In the genomic region with DNA sequence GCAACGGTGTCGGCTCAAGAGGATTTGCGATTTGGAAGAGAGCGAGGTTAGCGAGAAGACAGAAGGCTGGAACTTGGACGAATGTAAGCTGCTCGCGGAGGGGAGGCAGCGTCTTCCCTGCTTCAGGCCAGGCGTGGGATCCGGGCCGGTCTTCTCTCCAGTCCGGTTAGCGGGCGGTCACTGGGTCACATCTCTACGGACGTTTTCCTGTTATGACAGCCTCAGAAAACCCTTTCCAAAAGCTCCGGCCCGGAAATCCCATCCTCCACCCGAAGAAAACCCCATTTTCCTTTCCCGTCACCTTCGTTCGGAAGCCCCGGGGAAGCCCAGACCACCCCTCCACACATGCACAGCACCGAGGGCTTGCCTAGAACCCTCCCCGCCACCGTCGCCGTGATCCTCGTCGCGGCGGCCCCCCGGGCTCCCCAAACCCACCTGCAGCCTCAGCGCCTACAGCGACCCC, we compare ENCODE assay signal across 8 cellular contexts. TPM values are rescaled to one million over a fixed set of nuclear protein-coding genes. Genes with fewer than 3 reads are reported as not detected.
DNase-seq lines count a peak whose midpoint lies in the region; ATAC-seq and TF ChIP-seq lines count a peak whose summit lies in the region.

No MANE protein-coding gene starts in this region.

- H3K27ac ChIP-seq in C4-2B: peak overlapping the region; percentile 99

- H3K36me3 Mint-ChIP-seq in activated T-cell treated with anti-CD3 and anti-CD28 coated beads, Interleukin-2, amount 50 U/mL, for 4 hours (ENCODE audit: insufficient read depth): peaks cover 13% of the 10 kb centered on the region

- DNase-seq in activated T-cell treated with anti-CD3 and anti-CD28 coated beads, Interleukin-2, amount 50 U/mL, for 4 hours: no peak
- peak; percentile 41 for DNase-seq in globus pallidus (ENCODE audit: low spot score)
- DNase-seq in pons (ENCODE audit: low spot score): peak; percentile 25
- DNase-seq in T-helper 9 cell: no peak
- DNase-seq in activated CD4-positive, alpha-beta T cell treated with anti-CD3 and anti-CD28 coated beads for 48 hours: no peak

- peak overlapping the region; percentile 99 for H3K4me3 Mint-ChIP-seq in activated T-cell treated with anti-CD3 and anti-CD28 coated beads, Interleukin-2, amount 50 U/mL, for 4 hours

- ATAC-seq in GM18907 (IDR thresholded peaks at IDR 0.05; ENCODE audit: unreplicated experiment) (peak; percentile 29), HG03460 (IDR thresholded peaks at IDR 0.05; ENCODE audit: unreplicated experiment) (peak; percentile 32)
- ATAC-seq in activated T-cell treated with anti-CD3 and anti-CD28 coated beads, Interleukin-2, amount 50 U/mL, for 4 hours: peak; percentile 14 to 23

- H3K9me3 Mint-ChIP-seq in activated T-cell treated with anti-CD3 and anti-CD28 coated beads, Interleukin-2, amount 50 U/mL, for 4 hours: no peaks in the 10 kb centered on the region

- peaks cover 42% of the 10 kb centered on the region for H3K4me1 Mint-ChIP-seq in activated T-cell treated with anti-CD3 and anti-CD28 coated beads, Interleukin-2, amount 50 U/mL, for 4 hours (ENCODE audit: low read depth)

- no peak for TF ChIP-seq CTCF in C4-2B (conservative IDR thresholded peaks at IDR 0.05)

- no peaks in the 10 kb centered on the region for H3K27me3 Mint-ChIP-seq in activated T-cell treated with anti-CD3 and anti-CD28 coated beads, Interleukin-2, amount 50 U/mL, for 4 hours (ENCODE audit: low read depth)

RNA-seq across cellular contexts. Expression of a gene that starts 0.3 kb away (rescaled TPM):
- total RNA-seq in activated T-cell treated with anti-CD3 and anti-CD28 coated beads, Interleukin-2, amount 50 U/mL, for 4 hours: 10 to 100 TPM; 74.3 to 86.8 (median 82.5) TPM

RNA-seq across cellular contexts. Expression of a gene that starts 0.5 kb away (rescaled TPM):
- 10 to 100 TPM; 85.2 to 92.0 (median 88.9) TPM for total RNA-seq in activated T-cell treated with anti-CD3 and anti-CD28 coated beads, Interleukin-2, amount 50 U/mL, for 4 hours

RNA-seq across cellular contexts. Expression of a gene that starts 14.9 kb away (rescaled TPM):
- total RNA-seq in activated T-cell treated with anti-CD3 and anti-CD28 coated beads, Interleukin-2, amount 50 U/mL, for 4 hours: 10 to 100 TPM; 20.3 to 25.8 (median 24.1) TPM

Comparison
In these comparisons a context has a peak if more than half of its experiments do, and no peak if none do; other contexts are left out.
1. DNase-seq: peak in globus pallidus (single experiment) and pons (single experiment); none in activated T-cell treated with anti-CD3 and anti-CD28 coated beads, Interleukin-2, amount 50 U/mL, for 4 hours (single experiment), T-helper 9 cell (single experiment) and activated CD4-positive, alpha-beta T cell treated with anti-CD3 and anti-CD28 coated beads for 48 hours (single experiment).
2. Peak in every context shown above with its lines, with median percentiles within 50 percentile points of each other: ATAC-seq.